In genomic region chr6:149567194-149567586, GRCh38 we compare ENCODE assay signal across 8 cellular contexts. TPM values are rescaled to one million over a fixed set of nuclear protein-coding genes. Genes with fewer than 3 reads are reported as not detected.
A peak's percentile ranks its signal among the peaks of the same experiment; 100 is the strongest.
DNase-seq lines count a peak whose midpoint lies in the region; ATAC-seq and TF ChIP-seq lines count a peak whose summit lies in the region.

No MANE protein-coding gene starts in this region.

- H3K27me3 ChIP-seq in BLaER1 treated with 17β-estradiol and CSF1 and Interleukin-3, amounts not matched to agents 10 nM and 100 nM: no peaks in the 10 kb centered on the region

- no peak for ATAC-seq in GM19455 (IDR thresholded peaks at IDR 0.05; ENCODE audit: unreplicated experiment)

- no peak for DNase-seq in Jurkat, Clone E6-1 (ENCODE audit: low read depth, low spot score)
- no peak for DNase-seq in nephron progenitor cell
- no peak for DNase-seq in stimulated activated naive CD4-positive, alpha-beta T cell treated with Interleukin-2 at 50 U/mL for 16 hours (lab: John Stamatoyannopoulos, UW)
- DNase-seq in pons (ENCODE audit: low spot score): no peak
- no peak for DNase-seq in AML-193 (lab: John Stamatoyannopoulos, UW)

- peaks cover 6% of the 10 kb centered on the region for H3K4me1 Mint-ChIP-seq in dendritic cell treated with granulocyte-macrophage colony-stimulating factor and Interleukin-4, amounts not matched to agents 40 ng/mL and 50 ng/mL, for 4 days (ENCODE audit: low read depth)
- H3K4me1 Mint-ChIP-seq in nephron progenitor cell: peaks cover 35% of the 10 kb centered on the region

- H4K20me1 ChIP-seq in BLaER1 treated with 17β-estradiol and CSF1 and Interleukin-3, amounts not matched to agents 10 nM and 100 nM: peaks cover 5 to 48% (median 23%) of the 10 kb centered on the region in 11 experiments; a peak in 18 of 22 replicates

- H3K36me3 Mint-ChIP-seq in dendritic cell treated with granulocyte-macrophage colony-stimulating factor and Interleukin-4, amounts not matched to agents 40 ng/mL and 50 ng/mL, for 4 days (ENCODE audit: low read depth): peaks cover 7% of the 10 kb centered on the region
- no peaks in the 10 kb centered on the region for H3K36me3 Mint-ChIP-seq in nephron progenitor cell (ENCODE audit: low read depth)

- peak overlapping the region; percentile 78 to 98 (median 91) for H3K4me2 ChIP-seq in BLaER1 treated with 17β-estradiol and CSF1 and Interleukin-3, amounts not matched to agents 10 nM and 100 nM

- peak overlapping the region; percentile 88 for H3K27ac Mint-ChIP-seq in dendritic cell treated with granulocyte-macrophage colony-stimulating factor and Interleukin-4, amounts not matched to agents 40 ng/mL and 50 ng/mL, for 4 days
- H3K27ac Mint-ChIP-seq in nephron progenitor cell: peak overlapping the region; percentile 57

- peaks cover 8 to 24% (median 20%) of the 10 kb centered on the region in 10 experiments for H3K4me1 ChIP-seq in BLaER1 treated with 17β-estradiol and CSF1 and Interleukin-3, amounts not matched to agents 10 nM and 100 nM

- H3K9me3 ChIP-seq in BLaER1 treated with 17β-estradiol and CSF1 and Interleukin-3, amounts not matched to agents 10 nM and 100 nM (replicated peaks in 1 of 11): no peaks in the 10 kb centered on the region

- H3K4me3 ChIP-seq in BLaER1 treated with 17β-estradiol and CSF1 and Interleukin-3, amounts not matched to agents 10 nM and 100 nM: peak overlapping the region; percentile 75 to 99 (median 96)
- peak overlapping the region; percentile 88 for H3K4me3 ChIP-seq in Jurkat, Clone E6-1 (ENCODE audit: low read length)

- peak overlapping the region; percentile 87 to 95 (median 91) for H3K9ac ChIP-seq in BLaER1 treated with 17β-estradiol and CSF1 and Interleukin-3, amounts not matched to agents 10 nM and 100 nM

- H3K27me3 Mint-ChIP-seq in dendritic cell treated with granulocyte-macrophage colony-stimulating factor and Interleukin-4, amounts not matched to agents 40 ng/mL and 50 ng/mL, for 4 days: peaks cover 8% of the 10 kb centered on the region
- H3K27me3 Mint-ChIP-seq in nephron progenitor cell (ENCODE audit: low read depth, poor library complexity): peaks cover 30% of the 10 kb centered on the region

- no peaks in the 10 kb centered on the region for H3K36me3 ChIP-seq in BLaER1 treated with 17β-estradiol and CSF1 and Interleukin-3, amounts not matched to agents 10 nM and 100 nM

- intact Hi-C loops in dendritic cell treated with granulocyte-macrophage colony-stimulating factor and Interleukin-4, amounts not matched to agents 40 ng/mL and 50 ng/mL, for 4 days (cut with micrococcal nuclease): loop anchor here (2.0 to 5.0 kb wide), 2 partner anchors 80 to 150 kb away; partner anchors contain the start of gene KATNA1

- peak overlapping the region in 9 of 11 experiments; percentile 77 to 92 (median 88); a peak in 17 of 22 replicates for H3K27ac ChIP-seq in BLaER1 treated with 17β-estradiol and CSF1 and Interleukin-3, amounts not matched to agents 10 nM and 100 nM

- H3K4me3 Mint-ChIP-seq in dendritic cell treated with granulocyte-macrophage colony-stimulating factor and Interleukin-4, amounts not matched to agents 40 ng/mL and 50 ng/mL, for 4 days: peak overlapping the region; percentile 96
- H3K4me3 Mint-ChIP-seq in nephron progenitor cell: peak overlapping the region; percentile 91

- TF ChIP-seq CTCF in nephron progenitor cell (IDR thresholded peaks at IDR 0.05): no peak

- H3K9me3 Mint-ChIP-seq in dendritic cell treated with granulocyte-macrophage colony-stimulating factor and Interleukin-4, amounts not matched to agents 40 ng/mL and 50 ng/mL, for 4 days: no peaks in the 10 kb centered on the region
- no peaks in the 10 kb centered on the region for H3K9me3 Mint-ChIP-seq in nephron progenitor cell

RNA-seq across cellular contexts. Expression of gene GINM1, which starts 1.0 kb away (rescaled TPM):
- polyA plus RNA-seq in Jurkat, Clone E6-1 (2012; ENCODE audit: insufficient read depth, insufficient read length): 18.3 TPM

RNA-seq across cellular contexts. Expression of gene PPIL4, which starts 21.3 kb away (rescaled TPM):
- polyA plus RNA-seq in Jurkat, Clone E6-1 (2012; ENCODE audit: insufficient read depth, insufficient read length): 21.8 TPM
